10 cellular contexts compared by ENCODE assay signal in genomic region chr10:35433851-35434426, GRCh38.
DNase-seq lines count a peak whose midpoint lies in the region; ATAC-seq and TF ChIP-seq lines count a peak whose summit lies in the region.
"Had no signal": no experiment of that assay in that cellular context is flagged by ENCODE, and none has a peak within 500 bp of the region (broad histone marks: within the 10 kb centered on the region; RNA-seq: fewer than 3 reads in every experiment).

No MANE protein-coding gene starts in this region.

- peak overlapping the region; percentile 53 for H3K27ac Mint-ChIP-seq in activated CD8-positive, alpha-beta T cell treated with anti-CD3 and anti-CD28 coated beads for 36 hours
- H3K27ac Mint-ChIP-seq in activated CD8-positive, alpha-beta T cell treated with anti-CD3 and anti-CD28 coated beads, Interleukin-2, amount 10 ng/mL, durations not matched to agents 7 days and 5 days, result no peak overlapping the region

- peaks cover 38% of the 10 kb centered on the region for H3K4me1 Mint-ChIP-seq in activated CD8-positive, alpha-beta T cell treated with anti-CD3 and anti-CD28 coated beads for 36 hours (ENCODE audit: low read depth)
- H3K4me1 Mint-ChIP-seq in activated CD8-positive, alpha-beta T cell treated with anti-CD3 and anti-CD28 coated beads, Interleukin-2, amount 10 ng/mL, durations not matched to agents 7 days and 5 days (ENCODE audit: low read depth), result peaks cover 16% of the 10 kb centered on the region

- no peak overlapping the region for H3K4me3 ChIP-seq in epithelial cell of esophagus (ENCODE audit: low read length)
- H3K4me3 ChIP-seq: thoracic aorta had no signal

- POLR2A ChIA-PET in activated CD8-positive, alpha-beta T cell treated with anti-CD3 and anti-CD28 coated beads for 36 hours (lab: Charles Lee), result no interaction called here
- POLR2A ChIA-PET in activated CD8-positive, alpha-beta T cell treated with anti-CD3 and anti-CD28 coated beads, Interleukin-2, amount 10 ng/mL, durations not matched to agents 7 days and 5 days (lab: Charles Lee), result no interaction called here

- DNase-seq in activated CD8-positive, alpha-beta T cell treated with anti-CD3 and anti-CD28 coated beads for 36 hours, result no peak
- DNase-seq in activated CD8-positive, alpha-beta T cell treated with anti-CD3 and anti-CD28 coated beads, Interleukin-2, amount 10 ng/mL, durations not matched to agents 7 days and 5 days, result no peak
- DNase-seq in NCI-H69 (lab: John Stamatoyannopoulos, UW) (peak; percentile 94), epithelial cell of esophagus (ENCODE audit: low read depth) (peak; percentile 71), epidermal melanocyte (ENCODE audit: insufficient read length, low spot score) (no peak), AG08396 (ENCODE audit: low spot score) (no peak), anterior cingulate cortex (lab: John Stamatoyannopoulos, UW) (no peak)
- no peak for DNase-seq in stimulated activated naive CD8-positive, alpha-beta T cell treated with anti-CD3 and anti-CD28 coated beads, Interleukin-15, Interleukin-2, amounts not matched to agents 100 U/mL and 50 U/mL, for 24 hours
- DNase-seq: cerebellar nuclear complex had no signal

- no peak for TF ChIP-seq CTCF in activated CD8-positive, alpha-beta T cell treated with anti-CD3 and anti-CD28 coated beads for 36 hours (IDR thresholded peaks at IDR 0.05)
- TF ChIP-seq CTCF in epithelial cell of esophagus (IDR thresholded peaks at IDR 0.05; ENCODE audit: insufficient read depth, low read depth, low read length, missing control alignments), result no peak

- CTCF ChIA-PET in activated CD8-positive, alpha-beta T cell treated with anti-CD3 and anti-CD28 coated beads for 36 hours (lab: Charles Lee), result no interaction called here
- CTCF ChIA-PET in activated CD8-positive, alpha-beta T cell treated with anti-CD3 and anti-CD28 coated beads, Interleukin-2, amount 10 ng/mL, durations not matched to agents 7 days and 5 days (lab: Charles Lee), result no interaction called here

- H3K36me3 Mint-ChIP-seq in activated CD8-positive, alpha-beta T cell treated with anti-CD3 and anti-CD28 coated beads for 36 hours (ENCODE audit: low read depth), result peaks cover 33% of the 10 kb centered on the region
- peaks cover 28% of the 10 kb centered on the region for H3K36me3 Mint-ChIP-seq in activated CD8-positive, alpha-beta T cell treated with anti-CD3 and anti-CD28 coated beads, Interleukin-2, amount 10 ng/mL, durations not matched to agents 7 days and 5 days (ENCODE audit: low read depth)

- no peaks in the 10 kb centered on the region for H3K27me3 Mint-ChIP-seq in activated CD8-positive, alpha-beta T cell treated with anti-CD3 and anti-CD28 coated beads for 36 hours
- H3K27me3 Mint-ChIP-seq in activated CD8-positive, alpha-beta T cell treated with anti-CD3 and anti-CD28 coated beads, Interleukin-2, amount 10 ng/mL, durations not matched to agents 7 days and 5 days (ENCODE audit: low read depth), result no peaks in the 10 kb centered on the region

- no peak overlapping the region for H3K4me3 Mint-ChIP-seq in activated CD8-positive, alpha-beta T cell treated with anti-CD3 and anti-CD28 coated beads for 36 hours
- H3K4me3 Mint-ChIP-seq in activated CD8-positive, alpha-beta T cell treated with anti-CD3 and anti-CD28 coated beads, Interleukin-2, amount 10 ng/mL, durations not matched to agents 7 days and 5 days, result no peak overlapping the region

- intact Hi-C loops in activated CD8-positive, alpha-beta T cell treated with anti-CD3 and anti-CD28 coated beads for 36 hours (cut with micrococcal nuclease), result no loop called here

- peaks cover 18% of the 10 kb centered on the region for H3K9me3 Mint-ChIP-seq in activated CD8-positive, alpha-beta T cell treated with anti-CD3 and anti-CD28 coated beads for 36 hours
- peaks cover 11% of the 10 kb centered on the region for H3K9me3 Mint-ChIP-seq in activated CD8-positive, alpha-beta T cell treated with anti-CD3 and anti-CD28 coated beads, Interleukin-2, amount 10 ng/mL, durations not matched to agents 7 days and 5 days (ENCODE audit: insufficient read depth)

- ATAC-seq in activated CD8-positive, alpha-beta T cell treated with anti-CD3 and anti-CD28 coated beads for 36 hours, result peak; percentile 27
- ATAC-seq in activated CD8-positive, alpha-beta T cell treated with anti-CD3 and anti-CD28 coated beads, Interleukin-2, amount 10 ng/mL, durations not matched to agents 7 days and 5 days, result no peak
- peak; percentile 63 for ATAC-seq in stimulated activated naive CD8-positive, alpha-beta T cell treated with anti-CD3 and anti-CD28 coated beads, Interleukin-15, Interleukin-2, amounts not matched to agents 100 U/mL and 50 U/mL, for 24 hours

Comparison
In these comparisons a context has a peak if more than half of its experiments do, and no peak if none do; other contexts are left out.
1. DNase-seq: peak in NCI-H69 (single experiment) and epithelial cell of esophagus (single experiment); none in activated CD8-positive, alpha-beta T cell treated with anti-CD3 and anti-CD28 coated beads for 36 hours (single experiment), activated CD8-positive, alpha-beta T cell treated with anti-CD3 and anti-CD28 coated beads, Interleukin-2, amount 10 ng/mL, durations not matched to agents 7 days and 5 days (single experiment), stimulated activated naive CD8-positive, alpha-beta T cell treated with anti-CD3 and anti-CD28 coated beads, Interleukin-15, Interleukin-2, amounts not matched to agents 100 U/mL and 50 U/mL, for 24 hours (single experiment), epidermal melanocyte (single experiment), AG08396 (single experiment) and anterior cingulate cortex (0 of 58).